ENCODE assay signal across 10 cellular contexts in the genomic region with DNA sequence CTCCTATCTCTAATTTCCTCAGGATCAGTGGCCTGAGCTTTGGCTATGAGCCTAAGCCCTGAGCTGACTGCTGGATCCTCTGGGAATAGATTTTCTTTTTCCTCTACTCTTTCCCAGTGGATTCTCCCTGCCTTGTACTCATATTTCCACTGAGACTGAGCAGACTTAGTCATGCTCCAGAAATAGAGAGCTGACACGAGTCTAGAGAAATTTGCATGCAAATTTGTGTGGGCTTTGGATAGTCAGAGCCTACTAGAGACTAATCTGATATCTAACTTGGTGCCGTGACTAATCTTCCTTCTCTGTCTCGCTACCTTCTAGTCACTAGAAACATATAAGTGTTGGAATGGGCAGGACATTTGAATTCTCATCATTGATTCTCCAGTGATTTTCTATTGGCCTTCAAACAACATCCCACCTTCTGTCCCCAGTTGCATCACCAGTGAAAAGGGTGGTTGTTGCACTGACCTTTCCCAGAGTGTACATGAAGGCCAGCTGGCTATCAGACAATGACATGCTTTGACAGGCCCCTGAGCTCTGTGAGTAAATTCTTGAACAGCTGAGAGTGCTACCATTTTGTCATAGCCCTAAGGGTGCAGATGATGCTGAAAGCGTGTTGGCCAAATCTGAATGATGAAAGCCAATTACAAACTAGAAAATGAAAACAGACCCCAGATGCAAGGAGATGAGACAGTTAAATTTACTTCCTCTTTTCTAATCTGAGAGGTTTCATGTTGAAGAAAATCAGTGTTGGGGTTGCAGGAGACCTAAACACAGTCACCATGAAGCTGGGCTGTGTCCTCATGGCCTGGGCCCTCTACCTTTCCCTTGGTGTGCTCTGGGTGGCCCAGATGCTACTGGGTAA. TPM values are rescaled to one million over a fixed set of nuclear protein-coding genes. Genes with fewer than 3 reads are reported as not detected.
A peak's percentile ranks its signal among the peaks of the same experiment; 100 is the strongest.
DNase-seq lines count a peak whose midpoint lies in the region; ATAC-seq, FAIRE-seq and TF ChIP-seq lines count a peak whose summit lies in the region.
"Had no signal": no experiment of that assay in that cellular context is flagged by ENCODE, and none has a peak within 500 bp of the region (broad histone marks: within the 10 kb centered on the region; RNA-seq: fewer than 3 reads in every experiment).

A gene with protein sequence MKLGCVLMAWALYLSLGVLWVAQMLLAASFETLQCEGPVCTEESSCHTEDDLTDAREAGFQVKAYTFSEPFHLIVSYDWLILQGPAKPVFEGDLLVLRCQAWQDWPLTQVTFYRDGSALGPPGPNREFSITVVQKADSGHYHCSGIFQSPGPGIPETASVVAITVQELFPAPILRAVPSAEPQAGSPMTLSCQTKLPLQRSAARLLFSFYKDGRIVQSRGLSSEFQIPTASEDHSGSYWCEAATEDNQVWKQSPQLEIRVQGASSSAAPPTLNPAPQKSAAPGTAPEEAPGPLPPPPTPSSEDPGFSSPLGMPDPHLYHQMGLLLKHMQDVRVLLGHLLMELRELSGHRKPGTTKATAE (plus strand): TSS at position 747 of the 865 bp plus-strand sequence. CDS start 36 bp downstream, at position 783.

- no peaks in the 10 kb centered on the region for H4K20me1 ChIP-seq in astrocyte (ENCODE audit: insufficient read depth, low read length)

- peak; percentile 100 for FAIRE-seq in astrocyte (lab: Jason Lieb, UNC)

- ATAC-seq in GM21367 (IDR thresholded peaks at IDR 0.05; ENCODE audit: unreplicated experiment) (peak; percentile 49), HG03558 (IDR thresholded peaks at IDR 0.05; ENCODE audit: extremely low read depth, unreplicated experiment) (peak; percentile 41), psoas muscle (peak; percentile 92 to 96 (median 96)), natural killer cell (no peak)

- WGBS in psoas muscle, 3 donors: 13 to 27% (median 19%) methylated on average over 4 of the region's 4 CpGs

- H3K9me3 Mint-ChIP-seq in astrocyte (ENCODE audit: unreplicated experiment) (no peaks in the 10 kb centered on the region), natural killer cell (no peaks in the 10 kb centered on the region)
- H3K9me3 Mint-ChIP-seq: naive thymus-derived CD8-positive, alpha-beta T cell; T-helper 1 cell treated with Interleukin-12 subunit alpha and Interleukin-12 subunit beta and Interleukin-4 antibody, amounts not matched to agents 30 μg/mL and 1 μg/mL, for 36 hours had no signal

- H3K27ac ChIP-seq in astrocyte (ENCODE audit: low read depth, low read length) (peak within 1 kb of the TSS; percentile 98), psoas muscle (peak within 1 kb of the TSS; percentile 80)

- no peaks in the 10 kb centered on the region for H3K9me3 ChIP-seq in astrocyte (ENCODE audit: insufficient read depth, low read depth, low read length)
- H3K9me3 ChIP-seq in psoas muscle: no peaks in the 10 kb centered on the region

- H2AFZ ChIP-seq in astrocyte (ENCODE audit: low read depth, low read length): peak within 1 kb of the TSS; percentile 79

- H3K4me1 Mint-ChIP-seq in astrocyte (ENCODE audit: low read depth, unreplicated experiment) (peaks cover 3% of the 10 kb centered on the region), natural killer cell (no peaks in the 10 kb centered on the region)

- H3K36me3 Mint-ChIP-seq in astrocyte (ENCODE audit: low read depth, unreplicated experiment) (no peaks in the 10 kb centered on the region), natural killer cell (no peaks in the 10 kb centered on the region)
- H3K36me3 Mint-ChIP-seq: naive thymus-derived CD8-positive, alpha-beta T cell had no signal

- DNase-seq in GM04504 (ENCODE audit: low read depth) (peak; percentile 89), astrocyte (ENCODE audit: low read depth) (peak; percentile 96), psoas muscle (no peak), natural killer cell (no peak), NCI-H146 treated with DMSO at 0.1 percent for 48 hours (lab: John Stamatoyannopoulos, UW; ENCODE audit: unreplicated experiment) (no peak)
- DNase-seq in stimulated activated naive CD4-positive, alpha-beta T cell (lab: John Stamatoyannopoulos, UW): no peak
- DNase-seq: naive thymus-derived CD8-positive, alpha-beta T cell had no signal

- H3K4me3 ChIP-seq in astrocyte (ENCODE audit: insufficient read depth, low read depth, low read length) (no peak within 1 kb of the TSS), psoas muscle (no peak within 1 kb of the TSS)

- H3K4me1 ChIP-seq in astrocyte (ENCODE audit: insufficient read depth, low read length) (peaks cover 11% of the 10 kb centered on the region), psoas muscle (peaks cover 17% of the 10 kb centered on the region)

- H3K79me2 ChIP-seq in astrocyte (ENCODE audit: insufficient read depth, low read length): no peaks in the 10 kb centered on the region

- intact Hi-C loops in psoas muscle (cut with DNase I) (no loop called here), natural killer cell (cut with micrococcal nuclease) (no loop called here)

- H3K36me3 ChIP-seq in astrocyte (ENCODE audit: insufficient read depth, low read length) (no peaks in the 10 kb centered on the region), psoas muscle (ENCODE audit: insufficient read depth in 1 of 2, low read depth in 1 of 2) (no peaks in the 10 kb centered on the region)

- H3K27me3 Mint-ChIP-seq in astrocyte (ENCODE audit: low read depth, unreplicated experiment): peaks cover 7% of the 10 kb centered on the region
- H3K27me3 Mint-ChIP-seq in natural killer cell (ENCODE audit: low read depth in 2 of 2): no peaks in the 10 kb centered on the region

- peak within 1 kb of the TSS; percentile 79 for H3K9ac ChIP-seq in astrocyte (ENCODE audit: low read length)

- H3K4me3 Mint-ChIP-seq in astrocyte (ENCODE audit: unreplicated experiment) (no peak within 1 kb of the TSS), natural killer cell (no peak within 1 kb of the TSS)
- H3K4me3 Mint-ChIP-seq: T-helper 1 cell treated with Interleukin-12 subunit alpha and Interleukin-12 subunit beta and Interleukin-4 antibody, amounts not matched to agents 30 μg/mL and 1 μg/mL, for 36 hours had no signal

- peak within 1 kb of the TSS; percentile 72 for H3K4me2 ChIP-seq in astrocyte (ENCODE audit: low read length)

- TF ChIP-seq CTCF in astrocyte (IDR thresholded peaks at IDR 0.05; ENCODE audit: insufficient read depth, low read depth, low read length): no peak
- no peak for TF ChIP-seq CTCF in psoas muscle (IDR thresholded peaks at IDR 0.05)
- no peak for TF ChIP-seq CTCF in natural killer cell (IDR thresholded peaks at IDR 0.05)

- H3K27me3 ChIP-seq in astrocyte (ENCODE audit: insufficient read depth, low read length) (no peaks in the 10 kb centered on the region), psoas muscle (ENCODE audit: insufficient read depth in 3 of 3, low read length in 2 of 3) (peaks cover 0 to under 1% (median 0%) of the 10 kb centered on the region in 3 donors)

- H3K27ac Mint-ChIP-seq in astrocyte (ENCODE audit: unreplicated experiment): no peak within 1 kb of the TSS
- H3K27ac Mint-ChIP-seq in natural killer cell: no peak within 1 kb of the TSS
- H3K27ac Mint-ChIP-seq: T-helper 1 cell treated with Interleukin-12 subunit alpha and Interleukin-12 subunit beta and Interleukin-4 antibody, amounts not matched to agents 30 μg/mL and 1 μg/mL, for 36 hours had no signal

RNA-seq across cellular contexts. Expression of the gene that starts here (rescaled TPM):
- total RNA-seq in astrocyte (0.38 and 0.45 TPM in 2 replicates), psoas muscle (under 1 TPM in 3 of 4 donors, not detected in 1; 0.36 to 0.90 (median 0.49) TPM), natural killer cell (under 1 TPM; 0.41 to 0.90 (median 0.80) TPM)
- under 1 TPM in 2 of 3 donors, not detected in 1; 0.10 to 0.17 TPM for polyA plus RNA-seq in psoas muscle

Comparison
In these comparisons a context has a peak if more than half of its experiments do, and no peak if none do; other contexts are left out.
1. Peak in DNase-seq, H3K27ac ChIP-seq, H3K9ac ChIP-seq and H3K4me2 ChIP-seq in astrocyte; RNA of the gene not detected or under 1 TPM.
2. Peak in ATAC-seq and H3K27ac ChIP-seq in psoas muscle; RNA of the gene not detected or under 1 TPM.
3. ATAC-seq: peak in GM21367 (single experiment) and HG03558 (single experiment); none in natural killer cell (0 of 3).